In the genomic region with DNA sequence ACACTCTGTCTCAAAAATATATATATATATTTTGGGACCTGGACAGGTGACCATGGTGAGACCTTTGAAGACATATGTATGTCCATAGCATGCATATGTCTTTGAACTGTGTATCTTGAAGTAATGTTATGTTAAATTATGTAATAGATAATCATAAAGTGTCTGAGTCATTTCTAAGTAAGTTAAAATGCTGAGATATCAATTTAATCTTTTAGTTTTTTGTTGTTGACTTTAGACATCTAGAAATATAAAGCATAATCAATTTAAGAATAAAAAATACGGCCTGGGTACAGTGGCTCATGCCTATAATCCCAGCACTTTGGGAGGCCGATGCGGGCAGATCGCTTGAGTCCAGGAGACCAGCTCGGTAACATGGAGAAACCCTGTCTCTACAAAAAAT, we compare ENCODE assay signal across 1 cellular context.
TF ChIP-seq lines count a peak whose summit lies in the region.

No MANE protein-coding gene starts in this region.

TF ChIP-seq in GM12878, 131 proteins besides CTCF, POLR2A, EP300 and RAD21 (continued from another document):
- TF ChIP-seq, protein P1, sequence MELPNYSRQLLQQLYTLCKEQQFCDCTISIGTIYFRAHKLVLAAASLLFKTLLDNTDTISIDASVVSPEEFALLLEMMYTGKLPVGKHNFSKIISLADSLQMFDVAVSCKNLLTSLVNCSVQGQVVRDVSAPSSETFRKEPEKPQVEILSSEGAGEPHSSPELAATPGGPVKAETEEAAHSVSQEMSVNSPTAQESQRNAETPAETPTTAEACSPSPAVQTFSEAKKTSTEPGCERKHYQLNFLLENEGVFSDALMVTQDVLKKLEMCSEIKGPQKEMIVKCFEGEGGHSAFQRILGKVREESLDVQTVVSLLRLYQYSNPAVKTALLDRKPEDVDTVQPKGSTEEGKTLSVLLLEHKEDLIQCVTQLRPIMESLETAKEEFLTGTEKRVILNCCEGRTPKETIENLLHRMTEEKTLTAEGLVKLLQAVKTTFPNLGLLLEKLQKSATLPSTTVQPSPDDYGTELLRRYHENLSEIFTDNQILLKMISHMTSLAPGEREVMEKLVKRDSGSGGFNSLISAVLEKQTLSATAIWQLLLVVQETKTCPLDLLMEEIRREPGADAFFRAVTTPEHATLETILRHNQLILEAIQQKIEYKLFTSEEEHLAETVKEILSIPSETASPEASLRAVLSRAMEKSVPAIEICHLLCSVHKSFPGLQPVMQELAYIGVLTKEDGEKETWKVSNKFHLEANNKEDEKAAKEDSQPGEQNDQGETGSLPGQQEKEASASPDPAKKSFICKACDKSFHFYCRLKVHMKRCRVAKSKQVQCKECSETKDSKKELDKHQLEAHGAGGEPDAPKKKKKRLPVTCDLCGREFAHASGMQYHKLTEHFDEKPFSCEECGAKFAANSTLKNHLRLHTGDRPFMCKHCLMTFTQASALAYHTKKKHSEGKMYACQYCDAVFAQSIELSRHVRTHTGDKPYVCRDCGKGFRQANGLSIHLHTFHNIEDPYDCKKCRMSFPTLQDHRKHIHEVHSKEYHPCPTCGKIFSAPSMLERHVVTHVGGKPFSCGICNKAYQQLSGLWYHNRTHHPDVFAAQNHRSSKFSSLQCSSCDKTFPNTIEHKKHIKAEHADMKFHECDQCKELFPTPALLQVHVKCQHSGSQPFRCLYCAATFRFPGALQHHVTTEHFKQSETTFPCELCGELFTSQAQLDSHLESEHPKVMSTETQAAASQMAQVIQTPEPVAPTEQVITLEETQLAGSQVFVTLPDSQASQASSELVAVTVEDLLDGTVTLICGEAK (IDR thresholded peaks at IDR 0.05; ENCODE audit: borderline replicate concordance): no peak
- TF ChIP-seq CBX5 (IDR thresholded peaks at IDR 0.05; ENCODE audit: low read depth): no peak
